Comparison of ENCODE assay signal across 22 cellular contexts in the genomic region with DNA sequence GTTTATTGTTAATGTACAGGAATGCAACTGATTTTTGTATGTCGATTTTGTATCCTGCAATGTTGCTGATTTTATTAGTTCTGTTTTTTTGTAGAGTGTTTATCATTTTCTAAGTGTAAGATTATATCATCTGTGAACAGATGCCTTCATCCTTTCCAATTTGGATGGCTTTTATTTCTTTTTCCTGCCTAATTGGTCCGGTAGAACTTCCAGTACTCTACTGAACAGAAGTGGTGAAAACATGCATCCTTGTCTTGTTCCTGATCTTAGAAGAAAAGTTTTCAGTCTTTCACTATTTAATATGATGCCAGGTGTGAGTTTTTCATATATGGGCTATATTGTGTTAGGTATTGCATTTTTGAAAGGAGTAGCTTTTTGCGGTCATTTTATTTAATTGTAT.
"Had no signal": no experiment of that assay in that cellular context is flagged by ENCODE, and none has a peak within 500 bp of the region (broad histone marks: within the 10 kb centered on the region; RNA-seq: fewer than 3 reads in every experiment).

No MANE protein-coding gene starts in this region.

- H3K4me1 ChIP-seq: foreskin keratinocyte, left lung had no signal

- ATAC-seq: foreskin keratinocyte, gastroesophageal sphincter, left lung, lower lobe of right lung, mucosa of descending colon had no signal

- H3K27me3 ChIP-seq: dorsolateral prefrontal cortex, esophagus muscularis mucosa, foreskin keratinocyte, gastroesophageal sphincter, heart left ventricle, hepatocyte, left lung had no signal

- H3K36me3 ChIP-seq: esophagus muscularis mucosa, gastroesophageal sphincter, heart left ventricle, left lung, lower lobe of right lung had no signal

- H3K79me2 ChIP-seq: hepatocyte had no signal

- H3K4me2 ChIP-seq: hepatocyte had no signal

- H2AFZ ChIP-seq: hepatocyte had no signal

- FAIRE-seq: colon, endothelial cell of umbilical vein, frontal cortex, kidney had no signal

- H3K9me3 ChIP-seq: esophagus muscularis mucosa, gastroesophageal sphincter, heart left ventricle, left lung, lower lobe of right lung, mucosa of descending colon had no signal

- H3K27ac ChIP-seq: coronary artery, dorsolateral prefrontal cortex, esophagus muscularis mucosa, foreskin keratinocyte, gastroesophageal sphincter, hepatocyte, left lung, lower lobe of right lung had no signal

- H3K4me3 ChIP-seq: coronary artery, dorsolateral prefrontal cortex, esophagus muscularis mucosa, gastroesophageal sphincter, heart left ventricle, hepatocyte, left lung, lower lobe of right lung, mucosa of descending colon had no signal

- DNase-seq: dermis blood vessel endothelial cell; dorsolateral prefrontal cortex; effector CD4-positive, alpha-beta T cell; effector memory CD4-positive, alpha-beta T cell; foreskin keratinocyte; heart left ventricle; hypothalamus; immature natural killer cell; islet precursor cell; kidney; kidney glomerular epithelial cell; left lung; lower lobe of right lung; mesenchymal stem cell; mucosa of descending colon had no signal
